ENCODE assay signal across 2 cellular contexts in the genomic region with DNA sequence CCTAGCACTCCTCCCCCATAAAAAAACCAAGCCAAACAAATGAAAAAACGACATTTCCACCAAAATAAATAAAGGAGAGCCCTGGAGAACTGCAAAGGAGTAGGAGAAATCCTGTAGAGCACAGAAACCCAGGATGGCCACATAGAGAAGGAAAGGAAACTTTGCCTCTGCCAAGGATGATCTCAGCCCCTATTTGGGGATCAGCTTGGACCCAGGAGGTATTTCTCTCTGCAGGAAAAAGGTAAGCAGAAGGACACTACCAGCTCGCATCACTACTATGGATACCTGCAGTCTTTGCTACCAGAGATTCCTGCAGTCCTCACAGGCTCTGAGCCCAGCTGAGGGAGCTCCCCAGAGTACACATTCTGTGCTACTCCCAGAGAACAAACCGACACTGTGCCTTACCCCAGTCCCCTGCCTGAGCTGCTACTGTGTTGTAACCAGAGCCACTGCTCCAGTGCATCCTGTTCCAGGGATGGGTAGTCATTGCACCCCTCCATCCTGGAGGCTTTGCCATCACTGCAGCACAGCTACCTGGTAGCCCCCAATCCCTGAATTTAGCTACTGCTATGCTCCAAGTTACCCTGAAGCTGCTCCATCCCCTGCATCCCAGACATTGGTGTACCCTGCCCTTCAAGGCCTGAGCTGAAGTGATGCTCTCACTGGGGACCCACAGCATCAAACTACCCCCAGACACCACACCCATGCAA.
TF ChIP-seq lines count a peak whose summit lies in the region.

No MANE protein-coding gene starts in this region.

TF ChIP-seq in A549, 52 proteins besides CTCF, POLR2A, EP300 and RAD21 (continued from another document):
- no peak for TF ChIP-seq CEBPB (IDR thresholded peaks at IDR 0.05)
- TF ChIP-seq, protein P1, sequence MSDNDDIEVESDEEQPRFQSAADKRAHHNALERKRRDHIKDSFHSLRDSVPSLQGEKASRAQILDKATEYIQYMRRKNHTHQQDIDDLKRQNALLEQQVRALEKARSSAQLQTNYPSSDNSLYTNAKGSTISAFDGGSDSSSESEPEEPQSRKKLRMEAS (IDR thresholded peaks at IDR 0.05), result no peak
- TF ChIP-seq FOSL2 (IDR thresholded peaks at IDR 0.05), result no peak
- TF ChIP-seq FOSL2 (CRISPR knock-in tag; IDR thresholded peaks at IDR 0.05), result no peak
- TF ChIP-seq, protein P2, sequence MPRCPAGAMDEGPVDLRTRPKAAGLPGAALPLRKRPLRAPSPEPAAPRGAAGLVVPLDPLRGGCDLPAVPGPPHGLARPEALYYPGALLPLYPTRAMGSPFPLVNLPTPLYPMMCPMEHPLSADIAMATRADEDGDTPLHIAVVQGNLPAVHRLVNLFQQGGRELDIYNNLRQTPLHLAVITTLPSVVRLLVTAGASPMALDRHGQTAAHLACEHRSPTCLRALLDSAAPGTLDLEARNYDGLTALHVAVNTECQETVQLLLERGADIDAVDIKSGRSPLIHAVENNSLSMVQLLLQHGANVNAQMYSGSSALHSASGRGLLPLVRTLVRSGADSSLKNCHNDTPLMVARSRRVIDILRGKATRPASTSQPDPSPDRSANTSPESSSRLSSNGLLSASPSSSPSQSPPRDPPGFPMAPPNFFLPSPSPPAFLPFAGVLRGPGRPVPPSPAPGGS (IDR thresholded peaks at IDR 0.05), result no peak
- no peak for TF ChIP-seq NPAS2 (CRISPR knock-in tag; IDR thresholded peaks at IDR 0.05; ENCODE audit: borderline replicate concordance)
- TF ChIP-seq, protein P3, sequence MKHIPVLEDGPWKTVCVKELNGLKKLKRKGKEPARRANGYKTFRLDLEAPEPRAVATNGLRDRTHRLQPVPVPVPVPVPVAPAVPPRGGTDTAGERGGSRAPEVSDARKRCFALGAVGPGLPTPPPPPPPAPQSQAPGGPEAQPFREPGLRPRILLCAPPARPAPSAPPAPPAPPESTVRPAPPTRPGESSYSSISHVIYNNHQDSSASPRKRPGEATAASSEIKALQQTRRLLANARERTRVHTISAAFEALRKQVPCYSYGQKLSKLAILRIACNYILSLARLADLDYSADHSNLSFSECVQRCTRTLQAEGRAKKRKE (CRISPR knock-in tag; IDR thresholded peaks at IDR 0.05; ENCODE audit: low read depth), result no peak
- no peak for TF ChIP-seq HOXA7 (CRISPR knock-in tag; IDR thresholded peaks at IDR 0.05)
- TF ChIP-seq RCOR1 (IDR thresholded peaks at IDR 0.05; ENCODE audit: low read depth, low read length), result no peak
- no peak for TF ChIP-seq HOXB5 (CRISPR knock-in tag; IDR thresholded peaks at IDR 0.05)
- TF ChIP-seq NR3C1 (IDR thresholded peaks at IDR 0.05), result no peak
- no peak for TF ChIP-seq TP53 (CRISPR knock-in tag; IDR thresholded peaks at IDR 0.05)
- TF ChIP-seq, protein P4, sequence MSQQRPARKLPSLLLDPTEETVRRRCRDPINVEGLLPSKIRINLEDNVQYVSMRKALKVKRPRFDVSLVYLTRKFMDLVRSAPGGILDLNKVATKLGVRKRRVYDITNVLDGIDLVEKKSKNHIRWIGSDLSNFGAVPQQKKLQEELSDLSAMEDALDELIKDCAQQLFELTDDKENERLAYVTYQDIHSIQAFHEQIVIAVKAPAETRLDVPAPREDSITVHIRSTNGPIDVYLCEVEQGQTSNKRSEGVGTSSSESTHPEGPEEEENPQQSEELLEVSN (IDR thresholded peaks at IDR 0.05; ENCODE audit: borderline replicate concordance, low read depth), result no peak
- TF ChIP-seq EHMT2 (IDR thresholded peaks at IDR 0.05; ENCODE audit: low read depth), result no peak
- no peak for TF ChIP-seq JUNB (IDR thresholded peaks at IDR 0.05)

TF ChIP-seq in HCT116, 20 proteins besides CTCF, POLR2A, EP300 and RAD21:
- TF ChIP-seq, protein P5, sequence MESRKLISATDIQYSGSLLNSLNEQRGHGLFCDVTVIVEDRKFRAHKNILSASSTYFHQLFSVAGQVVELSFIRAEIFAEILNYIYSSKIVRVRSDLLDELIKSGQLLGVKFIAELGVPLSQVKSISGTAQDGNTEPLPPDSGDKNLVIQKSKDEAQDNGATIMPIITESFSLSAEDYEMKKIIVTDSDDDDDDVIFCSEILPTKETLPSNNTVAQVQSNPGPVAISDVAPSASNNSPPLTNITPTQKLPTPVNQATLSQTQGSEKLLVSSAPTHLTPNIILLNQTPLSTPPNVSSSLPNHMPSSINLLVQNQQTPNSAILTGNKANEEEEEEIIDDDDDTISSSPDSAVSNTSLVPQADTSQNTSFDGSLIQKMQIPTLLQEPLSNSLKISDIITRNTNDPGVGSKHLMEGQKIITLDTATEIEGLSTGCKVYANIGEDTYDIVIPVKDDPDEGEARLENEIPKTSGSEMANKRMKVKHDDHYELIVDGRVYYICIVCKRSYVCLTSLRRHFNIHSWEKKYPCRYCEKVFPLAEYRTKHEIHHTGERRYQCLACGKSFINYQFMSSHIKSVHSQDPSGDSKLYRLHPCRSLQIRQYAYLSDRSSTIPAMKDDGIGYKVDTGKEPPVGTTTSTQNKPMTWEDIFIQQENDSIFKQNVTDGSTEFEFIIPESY (IDR thresholded peaks at IDR 0.05; ENCODE audit: extremely low read depth, insufficient replicate concordance, low read length), result no peak
- TF ChIP-seq, protein P6, sequence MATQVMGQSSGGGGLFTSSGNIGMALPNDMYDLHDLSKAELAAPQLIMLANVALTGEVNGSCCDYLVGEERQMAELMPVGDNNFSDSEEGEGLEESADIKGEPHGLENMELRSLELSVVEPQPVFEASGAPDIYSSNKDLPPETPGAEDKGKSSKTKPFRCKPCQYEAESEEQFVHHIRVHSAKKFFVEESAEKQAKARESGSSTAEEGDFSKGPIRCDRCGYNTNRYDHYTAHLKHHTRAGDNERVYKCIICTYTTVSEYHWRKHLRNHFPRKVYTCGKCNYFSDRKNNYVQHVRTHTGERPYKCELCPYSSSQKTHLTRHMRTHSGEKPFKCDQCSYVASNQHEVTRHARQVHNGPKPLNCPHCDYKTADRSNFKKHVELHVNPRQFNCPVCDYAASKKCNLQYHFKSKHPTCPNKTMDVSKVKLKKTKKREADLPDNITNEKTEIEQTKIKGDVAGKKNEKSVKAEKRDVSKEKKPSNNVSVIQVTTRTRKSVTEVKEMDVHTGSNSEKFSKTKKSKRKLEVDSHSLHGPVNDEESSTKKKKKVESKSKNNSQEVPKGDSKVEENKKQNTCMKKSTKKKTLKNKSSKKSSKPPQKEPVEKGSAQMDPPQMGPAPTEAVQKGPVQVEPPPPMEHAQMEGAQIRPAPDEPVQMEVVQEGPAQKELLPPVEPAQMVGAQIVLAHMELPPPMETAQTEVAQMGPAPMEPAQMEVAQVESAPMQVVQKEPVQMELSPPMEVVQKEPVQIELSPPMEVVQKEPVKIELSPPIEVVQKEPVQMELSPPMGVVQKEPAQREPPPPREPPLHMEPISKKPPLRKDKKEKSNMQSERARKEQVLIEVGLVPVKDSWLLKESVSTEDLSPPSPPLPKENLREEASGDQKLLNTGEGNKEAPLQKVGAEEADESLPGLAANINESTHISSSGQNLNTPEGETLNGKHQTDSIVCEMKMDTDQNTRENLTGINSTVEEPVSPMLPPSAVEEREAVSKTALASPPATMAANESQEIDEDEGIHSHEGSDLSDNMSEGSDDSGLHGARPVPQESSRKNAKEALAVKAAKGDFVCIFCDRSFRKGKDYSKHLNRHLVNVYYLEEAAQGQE (IDR thresholded peaks at IDR 0.05; ENCODE audit: low read depth), result no peak
- TF ChIP-seq ZFX (IDR thresholded peaks at IDR 0.05), result no peak
- no peak for TF ChIP-seq SIN3A (IDR thresholded peaks at IDR 0.05; ENCODE audit: low read depth)
- TF ChIP-seq TCF7L2 (IDR thresholded peaks at IDR 0.05; ENCODE audit: borderline replicate concordance, extremely low read depth, insufficient read depth, insufficient read length), result no peak
- no peak for TF ChIP-seq SP1 (IDR thresholded peaks at IDR 0.05; ENCODE audit: low read depth)
- no peak for TF ChIP-seq POLR2AphosphoS5 (IDR thresholded peaks at IDR 0.05; ENCODE audit: low read depth, low read length)
- TF ChIP-seq ELF1 (IDR thresholded peaks at IDR 0.05; ENCODE audit: borderline replicate concordance, low read depth), result no peak
